In genomic region chr2:191061381-191061982, GRCh38 we compare ENCODE assay signal across 16 cellular contexts. TPM values are rescaled to one million over a fixed set of nuclear protein-coding genes. Genes with fewer than 3 reads are reported as not detected.
DNase-seq lines count a peak whose midpoint lies in the region; ATAC-seq and TF ChIP-seq lines count a peak whose summit lies in the region.
"Had no signal": no experiment of that assay in that cellular context is flagged by ENCODE, and none has a peak within 500 bp of the region (broad histone marks: within the 10 kb centered on the region; RNA-seq: fewer than 3 reads in every experiment).

No MANE protein-coding gene starts in this region.

- H3K27ac ChIP-seq in spleen, result peak overlapping the region in 5 of 8 donors; percentile 3 to 75 (median 44)
- H3K27ac ChIP-seq: BLaER1, gastrocnemius medialis, tibial artery had no signal

- H3K9me3 Mint-ChIP-seq in activated T-cell treated with anti-CD3 and anti-CD28 coated beads, Interleukin-2, amount 50 U/mL, for 72 hours, result no peaks in the 10 kb centered on the region
- H3K9me3 Mint-ChIP-seq in activated naive CD8-positive, alpha-beta T cell treated with anti-CD3 and anti-CD28 coated beads, Interleukin-2, amount 10 ng/mL, durations not matched to agents 7 days and 5 days, result peaks cover 3% of the 10 kb centered on the region
- no peaks in the 10 kb centered on the region for H3K9me3 Mint-ChIP-seq in mesothelial cell of epicardium
- H3K9me3 Mint-ChIP-seq: stimulated activated memory B cell treated with anti-CD40 and anti-IgM and Interleukin-4, amounts not matched to agents 10 μg/mL and 1 μg/mL and 100 μg/mL, for 72 hours had no signal

- POLR2A ChIA-PET in activated naive CD8-positive, alpha-beta T cell treated with anti-CD3 and anti-CD28 coated beads, Interleukin-2, amount 10 ng/mL, durations not matched to agents 7 days and 5 days (lab: Charles Lee), result interaction anchor here (0.7 to 7.7 kb wide), 13 partner anchors 8 to 616 kb away, joined by 3 to 226 read pairs (median 5); partner anchors contain the start of genes STAT1 and STAT4

- H3K4me1 Mint-ChIP-seq in activated T-cell treated with anti-CD3 and anti-CD28 coated beads, Interleukin-2, amount 50 U/mL, for 72 hours (ENCODE audit: low read depth), result peaks cover 84% of the 10 kb centered on the region
- H3K4me1 Mint-ChIP-seq in activated naive CD8-positive, alpha-beta T cell treated with anti-CD3 and anti-CD28 coated beads, Interleukin-2, amount 10 ng/mL, durations not matched to agents 7 days and 5 days, result peaks cover 62% of the 10 kb centered on the region
- H3K4me1 Mint-ChIP-seq in mesothelial cell of epicardium, result peaks cover 15% of the 10 kb centered on the region

- DNase-seq in activated T-cell treated with anti-CD3 and anti-CD28 coated beads, Interleukin-2, amount 50 U/mL, for 72 hours, result peak in 1 of 2 donors; percentile 17
- no peak for DNase-seq in activated T-cell treated with anti-CD3 and anti-CD28 coated beads for 4 hours
- peak; percentile 11 for DNase-seq in T follicular helper cell (ENCODE audit: low read depth)
- DNase-seq in activated naive CD8-positive, alpha-beta T cell treated with anti-CD3 and anti-CD28 coated beads, Interleukin-2, amount 10 ng/mL, durations not matched to agents 7 days and 5 days, result no peak
- DNase-seq in spleen, result no peak
- no peak for DNase-seq in mesothelial cell of epicardium (ENCODE audit: low spot score in 2 of 2, unreplicated experiment in 2 of 2)
- DNase-seq in NCI-H526 (lab: John Stamatoyannopoulos, UW), result no peak
- DNase-seq in Right ventricle myocardium superior, result no peak
- DNase-seq: cerebellar nuclear complex, gastrocnemius medialis, NCI-H2107, NCI-H510A, tibial artery had no signal

- intact Hi-C loops in spleen (cut with DNase I; ENCODE audit: low total_unique reads), result no loop called here
- intact Hi-C loops in Right ventricle myocardium superior (cut with DNase I), result no loop called here

- peak overlapping the region; percentile 49 to 57 for H3K4me3 Mint-ChIP-seq in activated T-cell treated with anti-CD3 and anti-CD28 coated beads, Interleukin-2, amount 50 U/mL, for 72 hours
- peak overlapping the region; percentile 81 for H3K4me3 Mint-ChIP-seq in activated naive CD8-positive, alpha-beta T cell treated with anti-CD3 and anti-CD28 coated beads, Interleukin-2, amount 10 ng/mL, durations not matched to agents 7 days and 5 days
- no peak overlapping the region for H3K4me3 Mint-ChIP-seq in mesothelial cell of epicardium
- H3K4me3 Mint-ChIP-seq: stimulated activated memory B cell treated with anti-CD40 and anti-IgM and Interleukin-4, amounts not matched to agents 10 μg/mL and 1 μg/mL and 100 μg/mL, for 72 hours had no signal

- H3K27me3 Mint-ChIP-seq in activated T-cell treated with anti-CD3 and anti-CD28 coated beads, Interleukin-2, amount 50 U/mL, for 72 hours (ENCODE audit: low read depth), result no peaks in the 10 kb centered on the region
- H3K27me3 Mint-ChIP-seq in activated naive CD8-positive, alpha-beta T cell treated with anti-CD3 and anti-CD28 coated beads, Interleukin-2, amount 10 ng/mL, durations not matched to agents 7 days and 5 days, result no peaks in the 10 kb centered on the region
- no peaks in the 10 kb centered on the region for H3K27me3 Mint-ChIP-seq in mesothelial cell of epicardium (ENCODE audit: low read depth)

- 45 to 72% (median 62%) methylated on average over 4 of the region's 4 CpGs for WGBS in spleen, 5 donors

- no peaks in the 10 kb centered on the region for H3K9me3 ChIP-seq in spleen
- H3K9me3 ChIP-seq: BLaER1, gastrocnemius medialis, tibial artery had no signal

- peak; percentile 18 to 34 for ATAC-seq in activated T-cell treated with anti-CD3 and anti-CD28 coated beads, Interleukin-2, amount 50 U/mL, for 72 hours (replicated peaks in 1 of 2)
- ATAC-seq in activated naive CD8-positive, alpha-beta T cell treated with anti-CD3 and anti-CD28 coated beads, Interleukin-2, amount 10 ng/mL, durations not matched to agents 7 days and 5 days (ENCODE audit: low read depth), result peak; percentile 43
- no peak for ATAC-seq in Right ventricle myocardium superior (ENCODE audit: poor library complexity)
- ATAC-seq: esophagus mucosa; gastrocnemius medialis; stimulated activated memory B cell treated with anti-CD40 and anti-IgM and Interleukin-4, amounts not matched to agents 10 μg/mL and 1 μg/mL and 100 μg/mL, for 72 hours had no signal

- peak overlapping the region; percentile 19 for H3K27ac Mint-ChIP-seq in activated T-cell treated with anti-CD3 and anti-CD28 coated beads, Interleukin-2, amount 50 U/mL, for 72 hours
- peak overlapping the region; percentile 97 for H3K27ac Mint-ChIP-seq in activated naive CD8-positive, alpha-beta T cell treated with anti-CD3 and anti-CD28 coated beads, Interleukin-2, amount 10 ng/mL, durations not matched to agents 7 days and 5 days
- no peak overlapping the region for H3K27ac Mint-ChIP-seq in mesothelial cell of epicardium
- H3K27ac Mint-ChIP-seq: stimulated activated memory B cell treated with anti-CD40 and anti-IgM and Interleukin-4, amounts not matched to agents 10 μg/mL and 1 μg/mL and 100 μg/mL, for 72 hours had no signal

- H3K4me1 ChIP-seq in spleen, result peaks cover 0 to 58% (median 17%) of the 10 kb centered on the region in 6 donors

- TF ChIP-seq CTCF in spleen (IDR thresholded peaks at IDR 0.05 in 8 of 11, conservative IDR thresholded peaks at IDR 0.05 in 3 of 11) (no peak), mesothelial cell of epicardium (IDR thresholded peaks at IDR 0.05; ENCODE audit: unreplicated experiment) (no peak)

- peaks cover 0 to 4% (median 0%) of the 10 kb centered on the region in 6 donors for H3K36me3 ChIP-seq in spleen
- H3K36me3 ChIP-seq: BLaER1, gastrocnemius medialis, tibial artery had no signal

- no peak overlapping the region for H3K4me3 ChIP-seq in spleen
- H3K4me3 ChIP-seq: BLaER1, gastrocnemius medialis, tibial artery had no signal

- TF ChIP-seq POLR2A in spleen (IDR thresholded peaks at IDR 0.05), result no peak

- no peaks in the 10 kb centered on the region for H3K27me3 ChIP-seq in spleen (replicated peaks in 1 of 7)
- H3K27me3 ChIP-seq: BLaER1, gastrocnemius medialis, tibial artery had no signal

- peaks cover 28 to 47% of the 10 kb centered on the region in 2 donors for H3K36me3 Mint-ChIP-seq in activated T-cell treated with anti-CD3 and anti-CD28 coated beads, Interleukin-2, amount 50 U/mL, for 72 hours (ENCODE audit: insufficient read depth in 2 of 2)
- H3K36me3 Mint-ChIP-seq in activated naive CD8-positive, alpha-beta T cell treated with anti-CD3 and anti-CD28 coated beads, Interleukin-2, amount 10 ng/mL, durations not matched to agents 7 days and 5 days, result peaks cover 65% of the 10 kb centered on the region
- no peaks in the 10 kb centered on the region for H3K36me3 Mint-ChIP-seq in mesothelial cell of epicardium

RNA-seq across cellular contexts. Expression of gene STAT1, which starts 47.5 kb away (rescaled TPM):
- 100 to 1,000 TPM; 441 to 563 TPM for total RNA-seq in activated T-cell treated with anti-CD3 and anti-CD28 coated beads, Interleukin-2, amount 50 U/mL, for 72 hours
- 100 to 1,000 TPM; 544 to 571 TPM for total RNA-seq in activated naive CD8-positive, alpha-beta T cell treated with anti-CD3 and anti-CD28 coated beads, Interleukin-2, amount 10 ng/mL, durations not matched to agents 7 days and 5 days
- 100 to 1,000 TPM in 6 of 7 donors, 10 to 100 TPM in 1; 98.0 to 246 (median 171) TPM for total RNA-seq in spleen
- 10 to 100 TPM; 19.5 to 61.4 (median 25.6) TPM for polyA plus RNA-seq in spleen
- 100 to 106 TPM (median 100 TPM) in 3 replicates for total RNA-seq in mesothelial cell of epicardium
- total RNA-seq in Right ventricle myocardium superior, result 31.5 TPM
